20 cellular contexts compared by ENCODE assay signal in the genomic region with DNA sequence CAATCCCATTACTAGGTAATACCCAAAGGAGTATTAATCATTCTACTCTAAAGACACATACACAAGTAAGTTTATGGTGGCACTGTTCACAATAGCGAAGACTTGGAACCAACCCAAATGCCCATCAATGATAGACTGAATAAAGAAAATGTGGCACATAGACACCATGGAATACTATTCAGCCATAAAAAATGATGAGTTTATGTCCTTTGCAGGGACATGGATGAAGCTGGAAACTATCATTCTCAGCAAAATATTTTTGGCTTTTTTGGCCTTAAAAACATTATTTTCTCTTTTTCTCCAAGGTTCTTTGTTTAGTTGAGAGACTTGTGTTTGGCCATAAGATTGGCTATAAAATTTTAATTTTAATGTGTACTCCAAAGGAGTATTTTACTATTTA. TPM values are rescaled to one million over a fixed set of nuclear protein-coding genes. Genes with fewer than 3 reads are reported as not detected.
"Had no signal": no experiment of that assay in that cellular context is flagged by ENCODE, and none has a peak within 500 bp of the region (broad histone marks: within the 10 kb centered on the region; RNA-seq: fewer than 3 reads in every experiment).

No MANE protein-coding gene starts in this region.

RNA-seq across cellular contexts. Expression of gene RHAG, which starts 27.4 kb away (rescaled TPM):
- total RNA-seq: activated naive CD4-positive, alpha-beta T cell treated with anti-CD3 and anti-CD28 coated beads for 36 hours; activated naive CD4-positive, alpha-beta T cell treated with anti-CD3 and anti-CD28 coated beads, Interleukin-2, amount 50 U/mL, for 72 hours; activated naive CD8-positive, alpha-beta T cell treated with anti-CD3 and anti-CD28 coated beads for 36 hours; activated naive CD8-positive, alpha-beta T cell treated with anti-CD3 and anti-CD28 coated beads, Interleukin-2, amount 10 ng/mL, durations not matched to agents 7 days and 5 days; activated T-cell treated with anti-CD3 and anti-CD28 coated beads, Interleukin-2, amount 50 U/mL, for 72 hours; activated T-helper 1 cell treated with anti-CD3 and anti-CD28 coated beads, Interleukin-12 subunit alpha, Interleukin-12 subunit beta, Interleukin-2, Interleukin-4 antibody, amounts not matched to agents 30 ng/mL and 10 ng/mL and 1 ng/mL, durations not matched to agents 14 hours and 24 hours and 36 hours; activated T-helper 17 cell treated with anti-CD3 and anti-CD28 coated beads, Interleukin-2, amount 50 U/mL, for 72 hours; activated T-helper 2 cell treated with anti-CD3 and anti-CD28 coated beads, Interferon-gamma antibody, Interleukin-2, Interleukin-4, amounts not matched to agents 10 μg/mL and 5 μg/mL and 100 μg/mL, durations not matched to agents 14 hours and 24 hours and 36 hours; aorta; ascending aorta; astrocyte; body of pancreas; breast epithelium; bronchial epithelial cell; cardiac muscle cell; cardiac septum; chondrocyte had no signal
- polyA plus RNA-seq: aorta, cardiac muscle cell had no signal

RNA-seq across cellular contexts. Expression of gene CRISP2, which starts 49.3 kb away (rescaled TPM):
- total RNA-seq: activated naive CD4-positive, alpha-beta T cell treated with anti-CD3 and anti-CD28 coated beads for 36 hours; activated naive CD4-positive, alpha-beta T cell treated with anti-CD3 and anti-CD28 coated beads, Interleukin-2, amount 50 U/mL, for 72 hours; activated naive CD8-positive, alpha-beta T cell treated with anti-CD3 and anti-CD28 coated beads for 36 hours; activated naive CD8-positive, alpha-beta T cell treated with anti-CD3 and anti-CD28 coated beads, Interleukin-2, amount 10 ng/mL, durations not matched to agents 7 days and 5 days; activated T-cell treated with anti-CD3 and anti-CD28 coated beads, Interleukin-2, amount 50 U/mL, for 4 hours; activated T-cell treated with anti-CD3 and anti-CD28 coated beads, Interleukin-2, amount 50 U/mL, for 72 hours; activated T-helper 1 cell treated with anti-CD3 and anti-CD28 coated beads, Interleukin-12 subunit alpha, Interleukin-12 subunit beta, Interleukin-2, Interleukin-4 antibody, amounts not matched to agents 30 ng/mL and 10 ng/mL and 1 ng/mL, durations not matched to agents 14 hours and 24 hours and 36 hours; activated T-helper 17 cell treated with anti-CD3 and anti-CD28 coated beads, Interleukin-2, amount 50 U/mL, for 72 hours; activated T-helper 2 cell treated with anti-CD3 and anti-CD28 coated beads, Interferon-gamma antibody, Interleukin-2, Interleukin-4, amounts not matched to agents 10 μg/mL and 5 μg/mL and 100 μg/mL, durations not matched to agents 14 hours and 24 hours and 36 hours; adrenal gland; aorta; ascending aorta; astrocyte; body of pancreas; bronchial epithelial cell; cardiac muscle cell; cardiac septum; chondrocyte had no signal
- polyA plus RNA-seq: adipose tissue, adrenal gland, aorta, cardiac muscle cell had no signal
